Comparison of ENCODE assay signal across 31 cellular contexts in the genomic region with DNA sequence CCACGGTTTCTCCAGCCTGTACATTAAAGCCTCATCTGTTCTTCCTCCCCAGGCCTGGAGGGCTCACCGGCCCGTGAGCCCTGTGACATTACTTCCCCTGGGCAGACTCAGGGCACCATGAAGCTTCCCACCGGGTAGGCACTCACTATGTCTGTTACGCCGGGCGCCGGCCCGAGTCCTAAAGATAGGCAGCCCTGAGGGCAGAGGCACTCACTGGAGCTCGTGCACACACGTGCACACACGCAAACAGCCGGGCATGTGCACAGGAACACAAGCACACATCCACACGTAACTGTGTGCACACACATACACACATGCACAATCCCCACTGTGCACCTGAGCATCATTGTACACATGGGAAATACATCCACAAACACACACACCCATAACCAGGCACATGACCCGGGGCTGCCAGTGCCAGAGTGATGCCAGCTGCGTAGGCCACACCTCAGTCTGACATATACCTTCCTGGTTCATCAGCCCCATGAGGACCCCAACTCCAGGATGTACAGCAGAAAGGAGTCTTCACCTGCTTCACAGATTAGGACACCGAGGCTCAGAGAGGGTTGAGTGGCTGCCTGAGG.
DNase-seq lines count a peak whose midpoint lies in the region; ATAC-seq, FAIRE-seq and TF ChIP-seq lines count a peak whose summit lies in the region.
"Had no signal": no experiment of that assay in that cellular context is flagged by ENCODE, and none has a peak within 500 bp of the region (broad histone marks: within the 10 kb centered on the region; RNA-seq: fewer than 3 reads in every experiment).

No MANE protein-coding gene starts in this region.

- H3K27ac ChIP-seq in lower lobe of right lung = no peak overlapping the region
- H3K27ac ChIP-seq in suprapubic skin = no peak overlapping the region
- H3K27ac ChIP-seq: 22Rv1, hepatocyte, left lung, PC-9, testis had no signal

- H3K36me3 Mint-ChIP-seq in activated CD4-positive, alpha-beta T cell treated with anti-CD3 and anti-CD28 coated beads for 36 hours (ENCODE audit: low read depth) = no peaks in the 10 kb centered on the region
- H3K36me3 Mint-ChIP-seq: brain; CD8-positive, alpha-beta T cell; stimulated activated naive B cell treated with anti-CD40 and anti-IgM and Interleukin-4, amounts not matched to agents 10 μg/mL and 1 μg/mL and 100 μg/mL, for 72 hours had no signal

- H3K27me3 Mint-ChIP-seq in activated CD4-positive, alpha-beta T cell treated with anti-CD3 and anti-CD28 coated beads for 36 hours = peaks cover 13% of the 10 kb centered on the region

- H3K9me3 ChIP-seq in lower lobe of right lung (no peaks in the 10 kb centered on the region), suprapubic skin (no peaks in the 10 kb centered on the region)
- H3K9me3 ChIP-seq: left lung, testis had no signal

- WGBS in suprapubic skin = 58% methylated on average over 2 of the region's 17 CpGs

- H3K9me3 Mint-ChIP-seq in activated CD4-positive, alpha-beta T cell treated with anti-CD3 and anti-CD28 coated beads for 36 hours (ENCODE audit: low read depth) = no peaks in the 10 kb centered on the region
- H3K9me3 Mint-ChIP-seq: activated B cell treated with CpG ODN at 0.5 μM for 24 hours; brain; CD8-positive, alpha-beta T cell; effector memory CD8-positive, alpha-beta T cell; stimulated activated naive B cell treated with anti-CD40 and anti-IgM and Interleukin-4, amounts not matched to agents 10 μg/mL and 1 μg/mL and 100 μg/mL, for 72 hours had no signal

- H3K36me3 ChIP-seq in lower lobe of right lung (no peaks in the 10 kb centered on the region), suprapubic skin (no peaks in the 10 kb centered on the region)
- H3K36me3 ChIP-seq: left lung had no signal

- no peak overlapping the region for H3K27ac Mint-ChIP-seq in activated CD4-positive, alpha-beta T cell treated with anti-CD3 and anti-CD28 coated beads for 36 hours
- H3K27ac Mint-ChIP-seq: activated B cell treated with CpG ODN at 0.5 μM for 24 hours; CD8-positive, alpha-beta T cell; effector memory CD8-positive, alpha-beta T cell; stimulated activated naive B cell treated with anti-CD40 and anti-IgM and Interleukin-4, amounts not matched to agents 10 μg/mL and 1 μg/mL and 100 μg/mL, for 72 hours had no signal

- TF ChIP-seq EP300 in suprapubic skin (IDR thresholded peaks at IDR 0.05) = no peak

- H3K4me3 ChIP-seq in lower lobe of right lung = no peak overlapping the region
- no peak overlapping the region for H3K4me3 ChIP-seq in suprapubic skin
- H3K4me3 ChIP-seq: hepatocyte, left lung, PC-9, smooth muscle cell, testis had no signal

- no peak for ATAC-seq in activated CD4-positive, alpha-beta T cell treated with anti-CD3 and anti-CD28 coated beads for 36 hours
- ATAC-seq in lower lobe of right lung (no peak), GM21619 (IDR thresholded peaks at IDR 0.05; ENCODE audit: unreplicated experiment) (no peak)
- ATAC-seq: CD8-positive, alpha-beta T cell; effector memory CD8-positive, alpha-beta T cell; esophagus mucosa; left lung; stimulated activated naive B cell treated with anti-CD40 and anti-IgM and Interleukin-4, amounts not matched to agents 10 μg/mL and 1 μg/mL and 100 μg/mL, for 72 hours had no signal

- no peak for TF ChIP-seq POLR2A in suprapubic skin (IDR thresholded peaks at IDR 0.05)

- POLR2A ChIA-PET in activated CD4-positive, alpha-beta T cell treated with anti-CD3 and anti-CD28 coated beads for 36 hours (lab: Charles Lee) = no interaction called here

- peak; percentile 1 for DNase-seq in activated CD4-positive, alpha-beta T cell treated with anti-CD3 and anti-CD28 coated beads for 36 hours
- DNase-seq in activated CD4-positive, alpha-beta T cell treated with anti-CD3 and anti-CD28 coated beads, Interleukin-2, amount 50 U/mL, for 1 hour = no peak
- DNase-seq in HTR-8/SVneo (ENCODE audit: insufficient read length, low spot score) (no peak), lower lobe of right lung (peak; percentile 25), suprapubic skin (ENCODE audit: low spot score in 2 of 2) (peak; percentile 38 to 76), NCI-H774 (lab: John Stamatoyannopoulos, UW) (no peak), mucosa of gallbladder (ENCODE audit: low spot score) (no peak)
- DNase-seq: activated B cell treated with CpG ODN at 0.5 μM for 24 hours; activated CD4-positive, alpha-beta T cell treated with anti-CD3 and anti-CD28 coated beads, Interleukin-2, amount 50 U/mL, for 48 hours; CD8-positive, alpha-beta T cell; DMS153; effector memory CD8-positive, alpha-beta T cell; foreskin melanocyte; NCI-H1417; NCI-H2081; NCI-H510A; NK-92 treated with Interleukin-12 subunit alpha and Interleukin-12 subunit beta, amount 100 ng/mL, for 24 hours; PC-9; SIG-M5; stimulated activated CD4-positive, alpha-beta T cell treated with anti-CD3 and anti-CD28 coated beads, Interleukin-4, amount 100 ng/mL, for 1 hour; stimulated activated naive B cell treated with anti-CD40 and anti-IgM and Interleukin-4, amounts not matched to agents 10 μg/mL and 1 μg/mL and 100 μg/mL, for 72 hours; SW 1271; T1000; testis had no signal

- TF ChIP-seq CTCF in lower lobe of right lung (IDR thresholded peaks at IDR 0.05) (no peak), suprapubic skin (IDR thresholded peaks at IDR 0.05) (no peak)

- FAIRE-seq in HTR-8/SVneo (lab: Jason Lieb, UNC) = peak; percentile 94

- CTCF ChIA-PET in activated CD4-positive, alpha-beta T cell treated with anti-CD3 and anti-CD28 coated beads for 36 hours (lab: Charles Lee) = no interaction called here

- intact Hi-C loops in activated CD4-positive, alpha-beta T cell treated with anti-CD3 and anti-CD28 coated beads for 36 hours (cut with DNase I, micrococcal nuclease) = no loop called here
- intact Hi-C loops in lower lobe of right lung (cut with DNase I) = no loop called here

- no peaks in the 10 kb centered on the region for H3K4me1 Mint-ChIP-seq in activated CD4-positive, alpha-beta T cell treated with anti-CD3 and anti-CD28 coated beads for 36 hours
- H3K4me1 Mint-ChIP-seq: activated B cell treated with CpG ODN at 0.5 μM for 24 hours; stimulated activated naive B cell treated with anti-CD40 and anti-IgM and Interleukin-4, amounts not matched to agents 10 μg/mL and 1 μg/mL and 100 μg/mL, for 72 hours had no signal

- H3K4me3 Mint-ChIP-seq in activated CD4-positive, alpha-beta T cell treated with anti-CD3 and anti-CD28 coated beads for 36 hours = no peak overlapping the region
- H3K4me3 Mint-ChIP-seq: activated B cell treated with CpG ODN at 0.5 μM for 24 hours; brain; CD8-positive, alpha-beta T cell; effector memory CD8-positive, alpha-beta T cell; stimulated activated naive B cell treated with anti-CD40 and anti-IgM and Interleukin-4, amounts not matched to agents 10 μg/mL and 1 μg/mL and 100 μg/mL, for 72 hours had no signal

- no peaks in the 10 kb centered on the region for H3K4me1 ChIP-seq in lower lobe of right lung
- H3K4me1 ChIP-seq in suprapubic skin = no peaks in the 10 kb centered on the region
- H3K4me1 ChIP-seq: left lung, testis had no signal

- H3K27me3 ChIP-seq in lower lobe of right lung (ENCODE audit: low read depth) (peaks cover 10% of the 10 kb centered on the region), suprapubic skin (peaks cover 63% of the 10 kb centered on the region)
- H3K27me3 ChIP-seq: testis had no signal

Comparison
In these comparisons a context has a peak if more than half of its experiments do, and no peak if none do; other contexts are left out.
1. DNase-seq: peak in activated CD4-positive, alpha-beta T cell treated with anti-CD3 and anti-CD28 coated beads for 36 hours (single experiment), lower lobe of right lung (single experiment) and suprapubic skin (2 of 2); none in activated CD4-positive, alpha-beta T cell treated with anti-CD3 and anti-CD28 coated beads, Interleukin-2, amount 50 U/mL, for 1 hour (single experiment), HTR-8/SVneo (single experiment), NCI-H774 (single experiment) and mucosa of gallbladder (single experiment).